13 cellular contexts compared by ENCODE assay signal in genomic region chr20:14644698-14645097, GRCh38.
DNase-seq lines count a peak whose midpoint lies in the region; ATAC-seq and TF ChIP-seq lines count a peak whose summit lies in the region.
"Had no signal": no experiment of that assay in that cellular context is flagged by ENCODE, and none has a peak within 500 bp of the region (broad histone marks: within the 10 kb centered on the region; RNA-seq: fewer than 3 reads in every experiment).

No MANE protein-coding gene starts in this region.

- no peak for ATAC-seq in GM19397 (IDR thresholded peaks at IDR 0.05; ENCODE audit: unreplicated experiment)
- ATAC-seq: GM12878 had no signal

- no peak overlapping the region for H3K27ac Mint-ChIP-seq in endothelial cell (ENCODE audit: unreplicated experiment)

- DNase-seq in NCI-H1105 treated with DMSO at 0.1 percent for 48 hours (lab: John Stamatoyannopoulos, UW) (peak; percentile 68), NCI-H1105 (lab: John Stamatoyannopoulos, UW) (no peak), NCI-H1930 (lab: John Stamatoyannopoulos, UW) (peak; percentile 77 to 78), NCI-H510A (lab: John Stamatoyannopoulos, UW) (peak; percentile 26), SW480 (ENCODE audit: low spot score) (peak; percentile 8), endothelial cell (ENCODE audit: low spot score) (no peak), NCI-H1048 (lab: John Stamatoyannopoulos, UW) (no peak)
- DNase-seq: 8988T, DMS79, Karpas-422, NCI-H526 had no signal

- H3K4me1 Mint-ChIP-seq in endothelial cell (ENCODE audit: unreplicated experiment), result no peaks in the 10 kb centered on the region

- H3K27me3 Mint-ChIP-seq in endothelial cell (ENCODE audit: unreplicated experiment), result no peaks in the 10 kb centered on the region

- no peaks in the 10 kb centered on the region for H3K9me3 Mint-ChIP-seq in endothelial cell (ENCODE audit: unreplicated experiment)

- no peak for TF ChIP-seq CTCF in endothelial cell (IDR thresholded peaks at IDR 0.05; ENCODE audit: unreplicated experiment)

- H3K4me3 Mint-ChIP-seq in endothelial cell (ENCODE audit: unreplicated experiment), result no peak overlapping the region

- H3K36me3 Mint-ChIP-seq in endothelial cell (ENCODE audit: low read depth, unreplicated experiment), result no peaks in the 10 kb centered on the region

Comparison
In these comparisons a context has a peak if more than half of its experiments do, and no peak if none do; other contexts are left out.
1. DNase-seq: peak in NCI-H1105 treated with DMSO at 0.1 percent for 48 hours (single experiment), NCI-H1930 (2 of 2), NCI-H510A (single experiment) and SW480 (single experiment); none in NCI-H1105 (single experiment), endothelial cell (single experiment) and NCI-H1048 (single experiment).